In genomic region chr1:29415861-29416260, GRCh38 we compare ENCODE assay signal across 22 cellular contexts.
"Had no signal": no experiment of that assay in that cellular context is flagged by ENCODE, and none has a peak within 500 bp of the region (broad histone marks: within the 10 kb centered on the region; RNA-seq: fewer than 3 reads in every experiment).

No MANE protein-coding gene starts in this region.

- H3K4me1 Mint-ChIP-seq: activated CD4-positive, alpha-beta memory T cell treated with anti-CD3 and anti-CD28 coated beads, Interleukin-2, amount 10 ng/mL, durations not matched to agents 7 days and 5 days; activated CD4-positive, alpha-beta T cell treated with anti-CD3 and anti-CD28 coated beads, Interleukin-2, amount 10 ng/mL, durations not matched to agents 7 days and 5 days; activated naive CD8-positive, alpha-beta T cell treated with anti-CD3 and anti-CD28 coated beads, Interleukin-2, amount 10 ng/mL, durations not matched to agents 7 days and 5 days; activated T-helper 17 cell treated with anti-CD3 and anti-CD28 coated beads, Interleukin-2, amount 50 U/mL, for 72 hours; central memory CD8-positive, alpha-beta T cell had no signal

- H3K9me3 ChIP-seq: adrenal gland had no signal

- H3K4me3 ChIP-seq: adrenal gland, K562, SK-N-MC had no signal

- H3K27ac ChIP-seq: SK-N-MC, VCaP had no signal

- H3K4me1 ChIP-seq: adrenal gland had no signal

- DNase-seq: activated CD4-positive, alpha-beta memory T cell treated with anti-CD3 and anti-CD28 coated beads, Interleukin-2, amount 10 ng/mL, durations not matched to agents 7 days and 5 days; activated CD4-positive, alpha-beta T cell treated with anti-CD3 and anti-CD28 coated beads, Interleukin-2, amount 10 ng/mL, durations not matched to agents 7 days and 5 days; activated CD4-positive, CD25-positive, alpha-beta regulatory T cell; activated gamma-delta T cell; activated naive CD4-positive, alpha-beta T cell treated with anti-CD3 and anti-CD28 coated beads for 36 hours; activated naive CD8-positive, alpha-beta T cell treated with anti-CD3 and anti-CD28 coated beads, Interleukin-2, amount 10 ng/mL, durations not matched to agents 7 days and 5 days; activated T-cell treated with anti-CD3 and anti-CD28 coated beads for 4 hours; activated T-cell treated with anti-CD3 and anti-CD28 coated beads, Interleukin-2, amount 50 U/mL, for 48 hours; adrenal gland; aorta; NCI-H1048; NCI-H187 treated with DMSO at 0.1 percent for 48 hours; NCI-H2081 treated with DMSO at 0.1 percent for 48 hours; NCI-H446; NCI-H748 treated with DMSO at 0.1 percent for 48 hours; SIG-M5; T-cell had no signal

- H3K9me3 Mint-ChIP-seq: activated CD4-positive, alpha-beta memory T cell treated with anti-CD3 and anti-CD28 coated beads, Interleukin-2, amount 10 ng/mL, durations not matched to agents 7 days and 5 days; activated CD4-positive, alpha-beta T cell treated with anti-CD3 and anti-CD28 coated beads, Interleukin-2, amount 10 ng/mL, durations not matched to agents 7 days and 5 days; activated naive CD8-positive, alpha-beta T cell treated with anti-CD3 and anti-CD28 coated beads, Interleukin-2, amount 10 ng/mL, durations not matched to agents 7 days and 5 days; activated T-helper 17 cell treated with anti-CD3 and anti-CD28 coated beads, Interleukin-2, amount 50 U/mL, for 72 hours; central memory CD8-positive, alpha-beta T cell; T-cell had no signal

- H3K36me3 ChIP-seq: adrenal gland had no signal

- H3K36me3 Mint-ChIP-seq: activated naive CD8-positive, alpha-beta T cell treated with anti-CD3 and anti-CD28 coated beads, Interleukin-2, amount 10 ng/mL, durations not matched to agents 7 days and 5 days; T-cell had no signal

- ATAC-seq: activated T-helper 17 cell treated with anti-CD3 and anti-CD28 coated beads, Interleukin-2, amount 50 U/mL, for 72 hours; T-cell had no signal

- H3K27me3 ChIP-seq: adrenal gland had no signal

- H3K27ac Mint-ChIP-seq: activated CD4-positive, alpha-beta memory T cell treated with anti-CD3 and anti-CD28 coated beads, Interleukin-2, amount 10 ng/mL, durations not matched to agents 7 days and 5 days; activated CD4-positive, alpha-beta T cell treated with anti-CD3 and anti-CD28 coated beads, Interleukin-2, amount 10 ng/mL, durations not matched to agents 7 days and 5 days; activated naive CD4-positive, alpha-beta T cell treated with anti-CD3 and anti-CD28 coated beads for 36 hours; activated naive CD8-positive, alpha-beta T cell treated with anti-CD3 and anti-CD28 coated beads, Interleukin-2, amount 10 ng/mL, durations not matched to agents 7 days and 5 days; activated T-helper 17 cell treated with anti-CD3 and anti-CD28 coated beads, Interleukin-2, amount 50 U/mL, for 72 hours; T-cell had no signal

- H3K4me3 Mint-ChIP-seq: activated CD4-positive, alpha-beta memory T cell treated with anti-CD3 and anti-CD28 coated beads, Interleukin-2, amount 10 ng/mL, durations not matched to agents 7 days and 5 days; activated CD4-positive, alpha-beta T cell treated with anti-CD3 and anti-CD28 coated beads, Interleukin-2, amount 10 ng/mL, durations not matched to agents 7 days and 5 days; activated naive CD4-positive, alpha-beta T cell treated with anti-CD3 and anti-CD28 coated beads for 36 hours; activated naive CD8-positive, alpha-beta T cell treated with anti-CD3 and anti-CD28 coated beads, Interleukin-2, amount 10 ng/mL, durations not matched to agents 7 days and 5 days; activated T-helper 17 cell treated with anti-CD3 and anti-CD28 coated beads, Interleukin-2, amount 50 U/mL, for 72 hours; central memory CD8-positive, alpha-beta T cell; T-cell had no signal
